Comparison of ENCODE assay signal across 8 cellular contexts in the genomic region with DNA sequence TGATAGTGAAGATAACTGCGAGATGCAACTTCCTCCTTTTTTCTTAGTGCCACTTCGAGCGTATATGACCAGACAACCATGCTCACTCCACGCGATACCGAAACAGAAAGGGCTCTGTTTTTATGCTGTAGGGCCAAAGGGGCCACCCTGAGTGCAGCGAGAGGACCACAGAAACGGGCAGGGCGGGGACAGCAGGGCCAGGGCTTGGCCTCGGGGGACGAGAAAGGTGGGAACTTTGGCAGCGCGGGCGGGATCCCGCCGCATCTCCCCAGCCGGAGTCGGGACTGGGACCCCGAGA. TPM values are rescaled to one million over a fixed set of nuclear protein-coding genes. Genes with fewer than 3 reads are reported as not detected.
A peak's percentile ranks its signal among the peaks of the same experiment; 100 is the strongest.
DNase-seq lines count a peak whose midpoint lies in the region; ATAC-seq lines count a peak whose summit lies in the region.

No MANE protein-coding gene starts in this region.

- H3K27ac ChIP-seq in mesendoderm (ENCODE audit: low read depth, low read length), result peak overlapping the region; percentile 25

- H2BK5ac ChIP-seq in mesendoderm (ENCODE audit: low read length), result no peak overlapping the region

- H3K4me2 ChIP-seq in mesendoderm (ENCODE audit: low read length), result peak overlapping the region; percentile 88

- peak overlapping the region; percentile 76 for H3K9ac ChIP-seq in mesendoderm (ENCODE audit: low read length)

- no peaks in the 10 kb centered on the region for H3K4me1 ChIP-seq in mesendoderm (ENCODE audit: control insufficient read depth, low read depth, low read length)

- H4K8ac ChIP-seq in mesendoderm (ENCODE audit: low read depth, low read length), result no peak overlapping the region

- peak overlapping the region; percentile 96 for H3K27ac Mint-ChIP-seq in stimulated activated effector memory CD8-positive, alpha-beta T cell treated with anti-CD3 and anti-CD28 coated beads, Interleukin-12 subunit alpha, Interleukin-12 subunit beta, amount 100 ng/mL, for 72 hours

- no peaks in the 10 kb centered on the region for H3K79me2 ChIP-seq in mesendoderm (ENCODE audit: control insufficient read depth, insufficient read depth, low read length)

- peak; percentile 57 for ATAC-seq in HG02970 (IDR thresholded peaks at IDR 0.05; ENCODE audit: low FRiP score, unreplicated experiment)
- peak; percentile 87 for ATAC-seq in stimulated activated effector memory CD8-positive, alpha-beta T cell treated with anti-CD3 and anti-CD28 coated beads, Interleukin-12 subunit alpha, Interleukin-12 subunit beta, amount 100 ng/mL, for 72 hours

- WGBS in mesendoderm (ENCODE audit: extremely low coverage, insufficient coverage, low lambda C conversion rate), result no CpG with 5 or more reads among the region's 19 CpGs

- peaks cover 39% of the 10 kb centered on the region for H3K4me1 Mint-ChIP-seq in stimulated activated effector memory CD8-positive, alpha-beta T cell treated with anti-CD3 and anti-CD28 coated beads, Interleukin-12 subunit alpha, Interleukin-12 subunit beta, amount 100 ng/mL, for 72 hours

- H3K23ac ChIP-seq in mesendoderm (ENCODE audit: low read length), result no peak overlapping the region

- H3K18ac ChIP-seq in mesendoderm (ENCODE audit: low read length), result peak overlapping the region; percentile 35

- no peak overlapping the region for H2AK5ac ChIP-seq in mesendoderm (ENCODE audit: low read length)

- no peak overlapping the region for H2BK120ac ChIP-seq in mesendoderm (ENCODE audit: low read depth, low read length)

- H3K79me1 ChIP-seq in mesendoderm (ENCODE audit: low read length), result no peaks in the 10 kb centered on the region

- no peak overlapping the region for H3K4ac ChIP-seq in mesendoderm (ENCODE audit: low read depth, low read length)

- DNase-seq in NCI-H2081 (lab: John Stamatoyannopoulos, UW) (peak; percentile 15 to 58), NCI-H2081 treated with DMSO at 0.1 percent for 48 hours (lab: John Stamatoyannopoulos, UW) (no peak), NCI-H526 (lab: John Stamatoyannopoulos, UW) (peak; percentile 40 to 73), mesendoderm (no peak)
- peak; percentile 65 to 69 for DNase-seq in activated CD4-positive, alpha-beta T cell treated with anti-CD3 and anti-CD28 coated beads, Interleukin-2, amount 50 U/mL, for 48 hours
- peak; percentile 41 for DNase-seq in effector CD8-positive, alpha-beta T cell (lab: John Stamatoyannopoulos, UW)
- peak; percentile 44 to 89 for DNase-seq in stimulated activated effector memory CD8-positive, alpha-beta T cell treated with anti-CD3 and anti-CD28 coated beads, Interleukin-12 subunit alpha, Interleukin-12 subunit beta, amount 100 ng/mL, for 72 hours (ENCODE audit: low spot score in 2 of 2)

- H3K56ac ChIP-seq in mesendoderm (ENCODE audit: low read length), result peak overlapping the region; percentile 83

- no peak overlapping the region for H2BK15ac ChIP-seq in mesendoderm (replicated peaks; ENCODE audit: low read depth)

- H4K5ac ChIP-seq in mesendoderm (ENCODE audit: low read length), result no peak overlapping the region

- H3K4me3 Mint-ChIP-seq in stimulated activated effector memory CD8-positive, alpha-beta T cell treated with anti-CD3 and anti-CD28 coated beads, Interleukin-12 subunit alpha, Interleukin-12 subunit beta, amount 100 ng/mL, for 72 hours, result peak overlapping the region; percentile 93

- H3K4me3 ChIP-seq in mesendoderm (ENCODE audit: low read length), result peak overlapping the region; percentile 65

- no peaks in the 10 kb centered on the region for H3K36me3 ChIP-seq in mesendoderm (ENCODE audit: control insufficient read depth, insufficient read depth, low read length)

- H3K27me3 ChIP-seq in mesendoderm (ENCODE audit: insufficient read depth, low read length, poor library complexity), result peaks cover 12% of the 10 kb centered on the region

- H3K9me3 Mint-ChIP-seq in stimulated activated effector memory CD8-positive, alpha-beta T cell treated with anti-CD3 and anti-CD28 coated beads, Interleukin-12 subunit alpha, Interleukin-12 subunit beta, amount 100 ng/mL, for 72 hours, result no peaks in the 10 kb centered on the region

- H3K36me3 Mint-ChIP-seq in stimulated activated effector memory CD8-positive, alpha-beta T cell treated with anti-CD3 and anti-CD28 coated beads, Interleukin-12 subunit alpha, Interleukin-12 subunit beta, amount 100 ng/mL, for 72 hours, result peaks cover 31% of the 10 kb centered on the region

RNA-seq across cellular contexts. Expression of a gene that starts 0.5 kb away (rescaled TPM):
- polyA plus RNA-seq in mesendoderm (2013, experiment 1 of 2), result 2.4 TPM
- 2.5 TPM for polyA plus RNA-seq in mesendoderm (2013, experiment 2 of 2)

RNA-seq across cellular contexts. Expression of a gene that starts 7.0 kb away (rescaled TPM):
- 0.01 TPM for polyA plus RNA-seq in mesendoderm (2013, experiment 1 of 2)
- 0.04 TPM for polyA plus RNA-seq in mesendoderm (2013, experiment 2 of 2)

Comparison
In these comparisons a context has a peak if more than half of its experiments do, and no peak if none do; other contexts are left out.
1. DNase-seq: peak in NCI-H2081 (2 of 2), NCI-H526 (2 of 2), activated CD4-positive, alpha-beta T cell treated with anti-CD3 and anti-CD28 coated beads, Interleukin-2, amount 50 U/mL, for 48 hours (2 of 2), effector CD8-positive, alpha-beta T cell (single experiment) and stimulated activated effector memory CD8-positive, alpha-beta T cell treated with anti-CD3 and anti-CD28 coated beads, Interleukin-12 subunit alpha, Interleukin-12 subunit beta, amount 100 ng/mL, for 72 hours (2 of 2); none in NCI-H2081 treated with DMSO at 0.1 percent for 48 hours (single experiment) and mesendoderm (single experiment).